Comparison of ENCODE assay signal across 1 cellular context in the genomic region with DNA sequence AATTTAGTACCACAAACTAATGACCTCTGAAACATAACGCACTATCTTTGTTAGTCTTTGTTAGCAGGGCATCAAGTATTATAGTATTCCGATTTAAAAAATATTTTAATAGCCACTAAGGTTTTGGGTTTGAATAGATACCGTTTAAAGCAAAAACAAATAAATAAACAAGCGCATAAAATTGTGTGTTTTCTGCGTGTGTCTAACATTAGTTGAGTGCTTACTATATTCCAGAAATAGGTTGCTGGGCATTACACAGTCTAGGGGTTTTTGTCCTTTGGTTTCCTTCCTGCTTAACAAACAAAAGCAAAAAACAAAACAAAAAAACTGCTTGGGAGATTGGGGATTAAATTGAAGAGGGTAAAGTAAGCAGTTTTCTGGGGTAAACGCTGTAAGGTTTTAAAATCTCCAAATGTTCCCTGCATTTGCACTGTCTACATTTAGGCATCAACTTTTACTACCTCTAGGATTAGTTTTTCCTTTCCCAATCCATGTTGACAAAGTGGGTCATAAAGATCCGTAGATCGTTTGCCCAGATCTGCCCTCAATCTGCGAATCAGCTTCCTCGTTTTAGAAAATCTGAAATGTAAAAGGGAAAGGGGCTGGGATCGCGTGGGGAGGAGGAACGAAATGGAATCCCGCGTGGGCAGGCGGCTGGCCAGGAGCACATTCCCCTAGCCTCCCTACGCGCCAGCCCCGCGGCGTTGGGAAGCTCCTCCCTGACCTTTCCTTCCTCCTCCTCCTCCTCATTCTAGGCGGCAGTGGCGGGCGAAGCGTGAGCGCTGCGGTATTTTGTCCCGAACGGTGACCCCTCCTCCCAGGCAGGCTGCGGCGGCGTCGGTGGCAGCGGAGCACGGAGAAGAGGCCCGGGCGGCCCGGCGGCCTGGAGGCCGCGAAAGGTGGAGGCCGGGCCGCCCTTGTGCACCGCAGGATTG.
A peak's percentile ranks its signal among the peaks of the same experiment; 100 is the strongest.
TF ChIP-seq lines count a peak whose summit lies in the region.

Gene KCTD3 (plus strand): TSS at position 749 of the 935 bp plus-strand sequence. CDS start 382 bp downstream, outside the sequence.

TF ChIP-seq in HepG2, 621 proteins besides CTCF, POLR2A, EP300 and RAD21 (continued from another document and continues in another):
- peak; percentile 89 for TF ChIP-seq TEAD3 (CRISPR knock-in tag; optimal IDR thresholded peaks at IDR 0.05; ENCODE audit: borderline replicate concordance)
- peak; percentile 60; the same call in 1 of the 2 replicates for TF ChIP-seq ZNF788 (CRISPR knock-in tag; IDR thresholded peaks at IDR 0.05; ENCODE audit: borderline replicate concordance)
- TF ChIP-seq ZNF142 (CRISPR knock-in tag; IDR thresholded peaks at IDR 0.05) = no peak
- peak; percentile 73; the same call in 1 of the 2 replicates for TF ChIP-seq TSC22D2 (CRISPR knock-in tag; IDR thresholded peaks at IDR 0.05; ENCODE audit: borderline replicate concordance)
- peak; percentile 70 for TF ChIP-seq NR2C2 (CRISPR knock-in tag; IDR thresholded peaks at IDR 0.05; ENCODE audit: borderline replicate concordance)
- TF ChIP-seq TGIF2 (CRISPR knock-in tag; IDR thresholded peaks at IDR 0.05) = peak; percentile 74; the same call in 1 of the 2 replicates
- TF ChIP-seq KLF12 (CRISPR knock-in tag; IDR thresholded peaks at IDR 0.05; ENCODE audit: borderline replicate concordance) = 0 out of 2 replicates have a peak, but pooled peaks have one; percentile 38
- TF ChIP-seq ZNF563 (CRISPR knock-in tag; IDR thresholded peaks at IDR 0.05) = peak; percentile 84; the same call in 1 of the 2 replicates
- peak; percentile 72 for TF ChIP-seq MYC (CRISPR knock-in tag; IDR thresholded peaks at IDR 0.05; ENCODE audit: borderline replicate concordance)
- TF ChIP-seq ZNF652 (CRISPR knock-in tag; IDR thresholded peaks at IDR 0.05; ENCODE audit: borderline replicate concordance, low read depth) = 0 out of 2 replicates have a peak, but pooled peaks have one; percentile 33
- no peak for TF ChIP-seq NR3C1 (CRISPR knock-in tag; IDR thresholded peaks at IDR 0.05)
- peak; percentile 32; the same call in 1 of the 2 replicates for TF ChIP-seq MXD3 (CRISPR knock-in tag; IDR thresholded peaks at IDR 0.05)
- TF ChIP-seq FIP1L1 (IDR thresholded peaks at IDR 0.05; ENCODE audit: borderline replicate concordance, insufficient read depth, low read depth, low read length) = no peak
- peak; percentile 82 for TF ChIP-seq TAF1 (CRISPR knock-in tag; IDR thresholded peaks at IDR 0.05)
- TF ChIP-seq RXRB (CRISPR knock-in tag; IDR thresholded peaks at IDR 0.05; ENCODE audit: borderline replicate concordance) = peak; percentile 66
- TF ChIP-seq SATB2 (CRISPR knock-in tag; IDR thresholded peaks at IDR 0.05) = no peak
- peak; percentile 77 for TF ChIP-seq ZNF574 (CRISPR knock-in tag; IDR thresholded peaks at IDR 0.05)
- TF ChIP-seq BCL6 (CRISPR knock-in tag; IDR thresholded peaks at IDR 0.05) = peak; percentile 64
- TF ChIP-seq, protein P1, sequence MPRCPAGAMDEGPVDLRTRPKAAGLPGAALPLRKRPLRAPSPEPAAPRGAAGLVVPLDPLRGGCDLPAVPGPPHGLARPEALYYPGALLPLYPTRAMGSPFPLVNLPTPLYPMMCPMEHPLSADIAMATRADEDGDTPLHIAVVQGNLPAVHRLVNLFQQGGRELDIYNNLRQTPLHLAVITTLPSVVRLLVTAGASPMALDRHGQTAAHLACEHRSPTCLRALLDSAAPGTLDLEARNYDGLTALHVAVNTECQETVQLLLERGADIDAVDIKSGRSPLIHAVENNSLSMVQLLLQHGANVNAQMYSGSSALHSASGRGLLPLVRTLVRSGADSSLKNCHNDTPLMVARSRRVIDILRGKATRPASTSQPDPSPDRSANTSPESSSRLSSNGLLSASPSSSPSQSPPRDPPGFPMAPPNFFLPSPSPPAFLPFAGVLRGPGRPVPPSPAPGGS (CRISPR knock-in tag; IDR thresholded peaks at IDR 0.05) = peak; percentile 15; the same call in 1 of the 2 replicates
- TF ChIP-seq PCBP2 (optimal IDR thresholded peaks at IDR 0.05; ENCODE audit: low read depth, low read length, poor library complexity, severe bottlenecking) = no peak
- 0 out of 2 replicates have a peak, but pooled peaks have one; percentile 45 for TF ChIP-seq ETS1 (CRISPR knock-in tag; IDR thresholded peaks at IDR 0.05)
- TF ChIP-seq NFIB (CRISPR knock-in tag; IDR thresholded peaks at IDR 0.05; ENCODE audit: borderline replicate concordance) = no peak
- TF ChIP-seq ZNF331 (CRISPR knock-in tag; IDR thresholded peaks at IDR 0.05) = peak; percentile 64
- no peak for TF ChIP-seq EED (CRISPR knock-in tag; IDR thresholded peaks at IDR 0.05)
- no peak for TF ChIP-seq KLF13 (CRISPR knock-in tag; IDR thresholded peaks at IDR 0.05)
- peak; percentile 56; the same call in 1 of the 2 replicates for TF ChIP-seq ZNF556 (CRISPR knock-in tag; IDR thresholded peaks at IDR 0.05; ENCODE audit: borderline replicate concordance)
- TF ChIP-seq ZFX (CRISPR knock-in tag; IDR thresholded peaks at IDR 0.05; ENCODE audit: low read depth) = peak; percentile 90
- TF ChIP-seq, protein P2, sequence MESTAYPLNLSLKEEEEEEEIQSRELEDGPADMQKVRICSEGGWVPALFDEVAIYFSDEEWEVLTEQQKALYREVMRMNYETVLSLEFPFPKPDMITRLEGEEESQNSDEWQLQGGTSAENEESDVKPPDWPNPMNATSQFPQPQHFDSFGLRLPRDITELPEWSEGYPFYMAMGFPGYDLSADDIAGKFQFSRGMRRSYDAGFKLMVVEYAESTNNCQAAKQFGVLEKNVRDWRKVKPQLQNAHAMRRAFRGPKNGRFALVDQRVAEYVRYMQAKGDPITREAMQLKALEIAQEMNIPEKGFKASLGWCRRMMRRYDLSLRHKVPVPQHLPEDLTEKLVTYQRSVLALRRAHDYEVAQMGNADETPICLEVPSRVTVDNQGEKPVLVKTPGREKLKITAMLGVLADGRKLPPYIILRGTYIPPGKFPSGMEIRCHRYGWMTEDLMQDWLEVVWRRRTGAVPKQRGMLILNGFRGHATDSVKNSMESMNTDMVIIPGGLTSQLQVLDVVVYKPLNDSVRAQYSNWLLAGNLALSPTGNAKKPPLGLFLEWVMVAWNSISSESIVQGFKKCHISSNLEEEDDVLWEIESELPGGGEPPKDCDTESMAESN (CRISPR knock-in tag; conservative IDR thresholded peaks at IDR 0.05) = peak; percentile 73; the same call in 1 of the 2 replicates
- no peak for TF ChIP-seq ZNF839 (CRISPR knock-in tag; IDR thresholded peaks at IDR 0.05; ENCODE audit: borderline replicate concordance)
- no peak; the same call in 1 of the 2 replicates for TF ChIP-seq YEATS4 (CRISPR knock-in tag; IDR thresholded peaks at IDR 0.05; ENCODE audit: borderline replicate concordance)
- TF ChIP-seq ELF1 (CRISPR knock-in tag; IDR thresholded peaks at IDR 0.05) = no peak; the same call in none of the 2 replicates
- TF ChIP-seq TBX2 (CRISPR knock-in tag; IDR thresholded peaks at IDR 0.05; ENCODE audit: borderline replicate concordance) = peak; percentile 75
- no peak for TF ChIP-seq ZNF605 (CRISPR knock-in tag; IDR thresholded peaks at IDR 0.05)
- TF ChIP-seq ZSCAN31 (CRISPR knock-in tag; IDR thresholded peaks at IDR 0.05; ENCODE audit: low read depth) = peak; percentile 78; the same call in 1 of the 2 replicates
- TF ChIP-seq ADNP (CRISPR knock-in tag; IDR thresholded peaks at IDR 0.05) = 0 out of 2 replicates have a peak, but pooled peaks have one; percentile 18
- TF ChIP-seq ZSCAN20 (CRISPR knock-in tag; IDR thresholded peaks at IDR 0.05; ENCODE audit: borderline replicate concordance) = no peak
- peak; percentile 83 for TF ChIP-seq ZNF639 (CRISPR knock-in tag; conservative IDR thresholded peaks at IDR 0.05)
